In the genomic region with DNA sequence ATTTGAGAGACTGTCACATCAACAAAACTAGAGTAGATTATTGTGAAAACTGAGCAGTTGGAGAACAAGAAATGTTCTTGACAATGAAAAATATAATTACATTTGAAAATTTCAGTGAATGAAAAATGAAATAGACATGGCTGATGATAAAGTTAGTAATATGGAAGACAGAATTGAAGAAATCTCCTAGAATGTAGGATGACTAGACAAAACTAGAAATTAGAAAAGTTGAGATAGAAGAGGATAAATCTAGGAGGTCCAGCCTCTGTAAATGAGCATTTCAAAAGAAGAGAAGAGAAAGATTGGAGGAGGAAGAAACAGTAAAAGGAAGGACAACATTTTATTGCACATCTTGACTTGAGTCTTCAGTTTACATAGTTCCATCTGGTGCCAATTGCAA, we compare ENCODE assay signal across 1 cellular context.
TF ChIP-seq lines count a peak whose summit lies in the region.

No MANE protein-coding gene starts in this region.

TF ChIP-seq in GM23338, 12 proteins besides CTCF, POLR2A, EP300 and RAD21 (continued from another document):
- no peak for TF ChIP-seq ZNF462 (CRISPR knock-in tag; IDR thresholded peaks at IDR 0.05)
- TF ChIP-seq JUNB (IDR thresholded peaks at IDR 0.05; ENCODE audit: unreplicated experiment), result no peak
- no peak for TF ChIP-seq CREB1 (CRISPR knock-in tag; IDR thresholded peaks at IDR 0.05; ENCODE audit: low read depth)
- no peak for TF ChIP-seq ZNF114 (CRISPR knock-in tag; IDR thresholded peaks at IDR 0.05)
- no peak for TF ChIP-seq STAT1 (IDR thresholded peaks at IDR 0.05; ENCODE audit: unreplicated experiment)
- TF ChIP-seq EZH2 (IDR thresholded peaks at IDR 0.05; ENCODE audit: low read depth, unreplicated experiment), result no peak
- no peak for TF ChIP-seq EZH2phosphoT487 (IDR thresholded peaks at IDR 0.05; ENCODE audit: unreplicated experiment)
- TF ChIP-seq NANOG (IDR thresholded peaks at IDR 0.05; ENCODE audit: borderline replicate concordance), result no peak
- TF ChIP-seq, protein P1, sequence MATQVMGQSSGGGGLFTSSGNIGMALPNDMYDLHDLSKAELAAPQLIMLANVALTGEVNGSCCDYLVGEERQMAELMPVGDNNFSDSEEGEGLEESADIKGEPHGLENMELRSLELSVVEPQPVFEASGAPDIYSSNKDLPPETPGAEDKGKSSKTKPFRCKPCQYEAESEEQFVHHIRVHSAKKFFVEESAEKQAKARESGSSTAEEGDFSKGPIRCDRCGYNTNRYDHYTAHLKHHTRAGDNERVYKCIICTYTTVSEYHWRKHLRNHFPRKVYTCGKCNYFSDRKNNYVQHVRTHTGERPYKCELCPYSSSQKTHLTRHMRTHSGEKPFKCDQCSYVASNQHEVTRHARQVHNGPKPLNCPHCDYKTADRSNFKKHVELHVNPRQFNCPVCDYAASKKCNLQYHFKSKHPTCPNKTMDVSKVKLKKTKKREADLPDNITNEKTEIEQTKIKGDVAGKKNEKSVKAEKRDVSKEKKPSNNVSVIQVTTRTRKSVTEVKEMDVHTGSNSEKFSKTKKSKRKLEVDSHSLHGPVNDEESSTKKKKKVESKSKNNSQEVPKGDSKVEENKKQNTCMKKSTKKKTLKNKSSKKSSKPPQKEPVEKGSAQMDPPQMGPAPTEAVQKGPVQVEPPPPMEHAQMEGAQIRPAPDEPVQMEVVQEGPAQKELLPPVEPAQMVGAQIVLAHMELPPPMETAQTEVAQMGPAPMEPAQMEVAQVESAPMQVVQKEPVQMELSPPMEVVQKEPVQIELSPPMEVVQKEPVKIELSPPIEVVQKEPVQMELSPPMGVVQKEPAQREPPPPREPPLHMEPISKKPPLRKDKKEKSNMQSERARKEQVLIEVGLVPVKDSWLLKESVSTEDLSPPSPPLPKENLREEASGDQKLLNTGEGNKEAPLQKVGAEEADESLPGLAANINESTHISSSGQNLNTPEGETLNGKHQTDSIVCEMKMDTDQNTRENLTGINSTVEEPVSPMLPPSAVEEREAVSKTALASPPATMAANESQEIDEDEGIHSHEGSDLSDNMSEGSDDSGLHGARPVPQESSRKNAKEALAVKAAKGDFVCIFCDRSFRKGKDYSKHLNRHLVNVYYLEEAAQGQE (IDR thresholded peaks at IDR 0.05; ENCODE audit: unreplicated experiment), result no peak
